Comparison of ENCODE assay signal across 8 cellular contexts in the genomic region with DNA sequence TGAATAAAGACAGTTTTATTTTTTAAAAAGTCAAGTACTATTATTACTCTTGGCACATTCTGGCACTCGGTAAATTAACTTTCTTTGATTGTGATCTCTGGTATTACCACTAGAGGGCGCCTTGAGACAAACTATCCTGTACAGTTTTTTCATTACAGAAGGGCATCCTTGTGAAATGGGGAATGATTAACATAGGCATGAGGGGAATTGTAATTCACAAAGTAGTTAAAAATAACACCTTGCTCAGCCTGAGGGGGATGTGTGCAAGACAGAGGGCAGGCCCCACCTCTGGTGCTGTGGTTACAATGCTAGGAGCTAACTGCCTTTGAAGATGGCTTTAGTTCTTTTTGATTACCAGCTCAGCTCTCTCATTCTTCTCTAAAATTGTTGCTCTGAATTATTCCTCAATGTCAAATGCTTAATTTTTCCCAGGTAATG. TPM values are rescaled to one million over a fixed set of nuclear protein-coding genes. Genes with fewer than 3 reads are reported as not detected.
DNase-seq lines count a peak whose midpoint lies in the region; ATAC-seq, FAIRE-seq and TF ChIP-seq lines count a peak whose summit lies in the region.

No MANE protein-coding gene starts in this region.

- H3K27ac Mint-ChIP-seq in GM23338, result peak overlapping the region; percentile 68; the same call in 1 of the 2 replicates

- no peaks in the 10 kb centered on the region for H4K20me1 ChIP-seq in GM23338 (replicated peaks; ENCODE audit: insufficient read depth)
- no peaks in the 10 kb centered on the region for H4K20me1 ChIP-seq in HepG2 (ENCODE audit: insufficient read depth, low read length)

- TF ChIP-seq EP300 in HepG2 (IDR thresholded peaks at IDR 0.05; ENCODE audit: low read depth in 2 of 2, low read length in 2 of 2) (no peak), HepG2 (CRISPR knock-in tag; IDR thresholded peaks at IDR 0.05; ENCODE audit: borderline replicate concordance) (no peak)

- no peak overlapping the region for H3K4me3 Mint-ChIP-seq in GM23338

- BruUV-seq in HepG2 (replicated peaks; lab: Mats Ljungman, UMichigan), result no TSS peak

- peak overlapping the region; percentile 48 for H3K4me2 ChIP-seq in GM23338
- no peak overlapping the region for H3K4me2 ChIP-seq in HepG2 (ENCODE audit: low read depth, low read length)

- ATAC-seq in GM23338 (peak; percentile 99), HepG2 (no peak), GM19467 (IDR thresholded peaks at IDR 0.05; ENCODE audit: unreplicated experiment) (no peak)

- no peaks in the 10 kb centered on the region for H3K79me2 ChIP-seq in GM23338 (replicated peaks; ENCODE audit: insufficient read depth)
- H3K79me2 ChIP-seq in HepG2 (ENCODE audit: insufficient read depth, low read length), result no peaks in the 10 kb centered on the region

- no peak overlapping the region for H3K4me3 ChIP-seq in BJ (ENCODE audit: low read depth, low read length)
- no peak overlapping the region for H3K4me3 ChIP-seq in GM23338
- no peak overlapping the region for H3K4me3 ChIP-seq in cardiac fibroblast (replicated peaks in 1 of 2; ENCODE audit: low read depth in 2 of 2, low read length in 2 of 2)
- no peak overlapping the region for H3K4me3 ChIP-seq in HepG2 (replicated peaks in 1 of 3; ENCODE audit: insufficient read depth in 1 of 3, low read depth in 2 of 3, low read length in 3 of 3)

- H3K27ac ChIP-seq in GM23338 (ENCODE audit: low read depth), result peak overlapping the region; percentile 70
- H3K27ac ChIP-seq in HepG2 (ENCODE audit: extremely low read length, insufficient read depth, low read length), result no peak overlapping the region

- TF ChIP-seq CTCF in BJ (IDR thresholded peaks at IDR 0.05; ENCODE audit: insufficient read depth, low read depth, low read length), result peak; percentile 64
- peak; percentile 74 to 99 for TF ChIP-seq CTCF in GM23338 (conservative IDR thresholded peaks at IDR 0.05; ENCODE audit: low read depth in 2 of 2)
- peak; percentile 61 for TF ChIP-seq CTCF in cardiac fibroblast (IDR thresholded peaks at IDR 0.05; ENCODE audit: low read depth, low read length)
- peak; percentile 57 for TF ChIP-seq CTCF in HepG2 (CRISPR knock-in tag; IDR thresholded peaks at IDR 0.05)

- intact Hi-C loops in HepG2 (cut with micrococcal nuclease; ENCODE audit: unreplicated experiment), result no loop called here

- H3K36me3 ChIP-seq in BJ (ENCODE audit: control insufficient read depth, insufficient read depth, low read length) (no peaks in the 10 kb centered on the region), GM23338 (ENCODE audit: insufficient read depth) (no peaks in the 10 kb centered on the region), HepG2 (replicated peaks in 1 of 2; ENCODE audit: control insufficient read depth in 1 of 2, insufficient read depth in 2 of 2, low read length in 2 of 2) (no peaks in the 10 kb centered on the region)

- POLR2A ChIA-PET in BJ (lab: Charles Lee) (no interaction called here), HepG2 (lab: Yijun Ruan, JAX) (no interaction called here)

- H3K27me3 Mint-ChIP-seq in GM23338 (ENCODE audit: insufficient read depth, low read depth, poor library complexity), result peaks cover 1% of the 10 kb centered on the region

- no peak for TF ChIP-seq POLR2A in HepG2 (IDR thresholded peaks at IDR 0.05; ENCODE audit: insufficient read depth in 1 of 2, low read depth in 2 of 2, low read length in 2 of 2)

- TF ChIP-seq RAD21 in HepG2 (CRISPR knock-in tag; IDR thresholded peaks at IDR 0.05), result no peak

- no peaks in the 10 kb centered on the region for H3F3A ChIP-seq in GM23338 (replicated peaks; ENCODE audit: low read depth)

- peaks cover 2% of the 10 kb centered on the region; the same call in 2 of the 3 replicates for H3K9me3 Mint-ChIP-seq in GM23338

- H3K36me3 Mint-ChIP-seq in GM23338 (ENCODE audit: low read depth), result no peaks in the 10 kb centered on the region; the same call in 2 of the 3 replicates

- no peaks in the 10 kb centered on the region for H3K9me2 ChIP-seq in GM23338 (ENCODE audit: insufficient read depth)

- H3K9me3 ChIP-seq in HepG2 (ENCODE audit: low read length), result no peaks in the 10 kb centered on the region

- no peak overlapping the region for H3K9ac ChIP-seq in HepG2 (ENCODE audit: insufficient read depth, low read depth, low read length)

- H3K27me3 ChIP-seq in BJ (ENCODE audit: control insufficient read depth, insufficient read depth, low read length) (no peaks in the 10 kb centered on the region), GM23338 (ENCODE audit: insufficient read depth) (no peaks in the 10 kb centered on the region), HepG2 (ENCODE audit: control insufficient read depth in 1 of 2, insufficient read depth in 2 of 2, low read length in 2 of 2) (no peaks in the 10 kb centered on the region)

- in situ Hi-C loops in HepG2 (cut with HindIII; ENCODE audit: extremely low pct_ligation_motif_present, low pct_unique_long_range_greater_than_20kb), result no loop called here

- CTCF ChIA-PET in BJ (lab: Yijun Ruan, JAX), result interaction anchor here (0.6 to 2.3 kb wide), 24 partner anchors 9 to 591 kb away, joined by 3 to 16 read pairs (median 4); no protein-coding TSS in a partner anchor
- CTCF ChIA-PET in HepG2 (lab: Yijun Ruan, JAX; ENCODE audit: low intra/inter-chr PET ratio, low total read pairs), result interaction anchor here (0.6 kb wide), 1 partner anchor 298 kb away, joined by 3 read pairs; no protein-coding TSS in a partner anchor

- DNase-seq in BJ (ENCODE audit: low read depth), result no peak
- peak; percentile 90 for DNase-seq in GM23338 (ENCODE audit: low spot score)
- DNase-seq in NCI-H748 treated with DMSO at 0.1 percent for 48 hours (lab: John Stamatoyannopoulos, UW), result peak; percentile 92
- DNase-seq in cardiac fibroblast (ENCODE audit: low read depth in 2 of 2), result peak; percentile 69 to 78
- peak; percentile 18 for DNase-seq in HepG2 (ENCODE audit: low spot score)
- no peak for DNase-seq in HuH-7.5 (ENCODE audit: low spot score)
- no peak for DNase-seq in stimulated activated naive CD4-positive, alpha-beta T cell treated with Interleukin-2 at 50 U/mL for 16 hours (lab: John Stamatoyannopoulos, UW)

- FAIRE-seq in HepG2 (lab: Jason Lieb, UNC), result no peak

- H2AFZ ChIP-seq in GM23338 (no peak overlapping the region), HepG2 (ENCODE audit: low read length) (no peak overlapping the region)

- H3K4me1 ChIP-seq in GM23338 (ENCODE audit: insufficient read depth) (peaks cover 12% of the 10 kb centered on the region), HepG2 (ENCODE audit: insufficient read depth, low read length) (no peaks in the 10 kb centered on the region)

- H3K4me1 Mint-ChIP-seq in GM23338, result peaks cover 19% of the 10 kb centered on the region

- WGBS in HepG2 (ENCODE audit: low lambda C conversion rate), result 2% methylated on average over 2 of the region's 2 CpGs

RNA-seq across cellular contexts. Expression of gene C1QTNF9B, which starts 24.2 kb away (rescaled TPM):
- polyA plus RNA-seq in BJ (2011; rRNA removed), result not detected in 2 replicates
- polyA minus RNA-seq in BJ (2011; rRNA and poly(A)+ RNA removed), result not detected in 2 replicates
- total RNA-seq in GM23338 (2014; rRNA removed; shearing (Covaris generic)), result 0.28 and 1.7 TPM in 2 replicates
- 0.19 and 0.27 TPM in 2 replicates for polyA plus RNA-seq in GM23338 (2016; fragmentation: Nextera tagmentation; extraction: Ambion mirVana)
- total RNA-seq in HepG2 (2016; rRNA removed; fragmentation: Illumina TruSeq; extraction: Trizol), result not detected in 2 replicates
- not detected in 2 replicates for total RNA-seq in HepG2 (2016; cell fraction: cytosol; rRNA removed; fragmentation: Illumina TruSeq; extraction: Trizol; ENCODE audit: low read depth)
- not detected in 2 replicates for total RNA-seq in HepG2 (2016; cell fraction: insoluble cytoplasmic fraction; rRNA removed; fragmentation: Illumina TruSeq; extraction: Trizol)
- not detected in 2 replicates for total RNA-seq in HepG2 (2016; cell fraction: membrane; rRNA removed; fragmentation: Illumina TruSeq; extraction: Trizol)
- total RNA-seq in HepG2 (2016; cell fraction: nucleus; rRNA removed; fragmentation: Illumina TruSeq; extraction: Trizol), result not detected in 2 replicates
- not detected in 2 replicates for polyA plus RNA-seq in HepG2 (2011; rRNA removed)
- polyA plus RNA-seq in HepG2 (2011; cell fraction: cytosol; rRNA removed), result not detected in 2 replicates
- 0.13 TPM in 1 of 2 replicates, not detected in the other for polyA plus RNA-seq in HepG2 (2011; cell fraction: nucleus; rRNA removed)
- not detected in 2 replicates for polyA plus RNA-seq in HepG2 (2012)
- not detected in 2 replicates for polyA plus RNA-seq in HepG2 (2016; cell fraction: cytosol; fragmentation: Illumina TruSeq; extraction: Trizol; ENCODE audit: low read depth)
- polyA plus RNA-seq in HepG2 (2016; cell fraction: insoluble cytoplasmic fraction; fragmentation: Illumina TruSeq; extraction: Trizol; ENCODE audit: low read depth), result not detected in 2 replicates
- not detected in 2 replicates for polyA plus RNA-seq in HepG2 (2016; cell fraction: membrane; fragmentation: Illumina TruSeq; extraction: Trizol; ENCODE audit: low read depth)
- polyA plus RNA-seq in HepG2 (2016; cell fraction: nucleus; fragmentation: Illumina TruSeq; extraction: Trizol; ENCODE audit: insufficient read depth, low read depth), result not detected in 2 replicates
- polyA minus RNA-seq in HepG2 (2011; rRNA and poly(A)+ RNA removed; ENCODE audit: low replicate concordance), result not detected in 2 replicates
- not detected in 2 replicates for polyA minus RNA-seq in HepG2 (2011; cell fraction: cytosol; rRNA and poly(A)+ RNA removed)
- not detected in 2 replicates for polyA minus RNA-seq in HepG2 (2011; cell fraction: nucleus; rRNA and poly(A)+ RNA removed)

RNA-seq across cellular contexts. Expression of gene MIPEP, which starts 32.3 kb away (rescaled TPM):
- polyA plus RNA-seq in BJ (2011; rRNA removed) (10.9 and 12.4 TPM in 2 replicates), GM23338 (2016; fragmentation: Nextera tagmentation; extraction: Ambion mirVana) (16.8 and 22.5 TPM in 2 replicates), HepG2 (2011; rRNA removed) (7.7 and 9.3 TPM in 2 replicates)
- polyA minus RNA-seq in BJ (2011; rRNA and poly(A)+ RNA removed), result 7.8 and 8.5 TPM in 2 replicates
- 20.8 and 24.8 TPM in 2 replicates for total RNA-seq in GM23338 (2014; rRNA removed; shearing (Covaris generic))
- 24.1 and 24.7 TPM in 2 replicates for total RNA-seq in HepG2 (2016; rRNA removed; fragmentation: Illumina TruSeq; extraction: Trizol)
- total RNA-seq in HepG2 (2016; cell fraction: cytosol; rRNA removed; fragmentation: Illumina TruSeq; extraction: Trizol; ENCODE audit: low read depth), result 3.5 and 6.8 TPM in 2 replicates
- total RNA-seq in HepG2 (2016; cell fraction: insoluble cytoplasmic fraction; rRNA removed; fragmentation: Illumina TruSeq; extraction: Trizol), result 23.4 and 25.6 TPM in 2 replicates
- 8.2 and 8.4 TPM in 2 replicates for total RNA-seq in HepG2 (2016; cell fraction: membrane; rRNA removed; fragmentation: Illumina TruSeq; extraction: Trizol)
- total RNA-seq in HepG2 (2016; cell fraction: nucleus; rRNA removed; fragmentation: Illumina TruSeq; extraction: Trizol), result 15.7 and 20.3 TPM in 2 replicates
- polyA plus RNA-seq in HepG2 (2011; cell fraction: cytosol; rRNA removed), result 7.3 TPM in 2 replicates
- 3.5 and 4.1 TPM in 2 replicates for polyA plus RNA-seq in HepG2 (2011; cell fraction: nucleus; rRNA removed)
- 9.7 and 10.8 TPM in 2 replicates for polyA plus RNA-seq in HepG2 (2012)
- polyA plus RNA-seq in HepG2 (2016; cell fraction: cytosol; fragmentation: Illumina TruSeq; extraction: Trizol; ENCODE audit: low read depth), result 2.5 TPM in 2 replicates
- polyA plus RNA-seq in HepG2 (2016; cell fraction: insoluble cytoplasmic fraction; fragmentation: Illumina TruSeq; extraction: Trizol; ENCODE audit: low read depth), result 22.6 and 23.4 TPM in 2 replicates
- 3.5 and 4.3 TPM in 2 replicates for polyA plus RNA-seq in HepG2 (2016; cell fraction: membrane; fragmentation: Illumina TruSeq; extraction: Trizol; ENCODE audit: low read depth)
- polyA plus RNA-seq in HepG2 (2016; cell fraction: nucleus; fragmentation: Illumina TruSeq; extraction: Trizol; ENCODE audit: insufficient read depth, low read depth), result 13.4 and 21.6 TPM in 2 replicates
- polyA minus RNA-seq in HepG2 (2011; rRNA and poly(A)+ RNA removed; ENCODE audit: low replicate concordance), result 8.4 and 13.7 TPM in 2 replicates
- 6.4 and 7.3 TPM in 2 replicates for polyA minus RNA-seq in HepG2 (2011; cell fraction: cytosol; rRNA and poly(A)+ RNA removed)
- 9.8 and 11.5 TPM in 2 replicates for polyA minus RNA-seq in HepG2 (2011; cell fraction: nucleus; rRNA and poly(A)+ RNA removed)

Comparison
In these comparisons a context has a peak if more than half of its experiments do, and no peak if none do; other contexts are left out.
1. DNase-seq: peak in GM23338 (single experiment), NCI-H748 treated with DMSO at 0.1 percent for 48 hours (single experiment), cardiac fibroblast (2 of 2) and HepG2 (single experiment); none in BJ (single experiment), HuH-7.5 (single experiment) and stimulated activated naive CD4-positive, alpha-beta T cell treated with Interleukin-2 at 50 U/mL for 16 hours (single experiment).
2. Peak in every context shown above with its lines, with median percentiles within 50 percentile points of each other: CTCF ChIP-seq.